ENCODE assay signal across 17 cellular contexts in the genomic region with DNA sequence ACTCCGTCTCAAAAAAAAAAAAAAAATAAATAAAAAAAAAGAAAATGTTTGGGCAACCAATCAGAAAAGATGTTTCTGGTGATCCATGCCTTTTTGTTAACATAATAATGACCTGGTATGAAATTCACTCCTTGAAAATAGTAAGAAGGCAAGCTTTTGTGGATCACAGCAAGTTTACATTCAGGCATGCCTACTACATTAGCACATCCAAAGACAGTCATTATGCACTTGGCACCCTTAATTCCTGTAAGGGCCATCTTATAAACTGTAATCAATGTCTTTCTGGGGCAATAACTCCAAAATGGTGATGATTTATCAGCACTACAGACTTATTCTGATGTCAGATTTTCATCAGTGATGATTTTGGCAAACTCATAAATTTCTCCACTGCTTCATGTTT.
DNase-seq lines count a peak whose midpoint lies in the region; ATAC-seq and TF ChIP-seq lines count a peak whose summit lies in the region.
"Had no signal": no experiment of that assay in that cellular context is flagged by ENCODE, and none has a peak within 500 bp of the region (broad histone marks: within the 10 kb centered on the region; RNA-seq: fewer than 3 reads in every experiment).

No MANE protein-coding gene starts in this region.

- H3K4me3 Mint-ChIP-seq in GM23338 (no peak overlapping the region), WTC11 (no peak overlapping the region)
- H3K4me3 Mint-ChIP-seq: B cell; CD4-positive, alpha-beta T cell; CD8-positive, alpha-beta T cell had no signal

- WGBS in iPS DF 6.9 (ENCODE audit: insufficient coverage, insufficient read length) = no CpG with 5 or more reads among the region's 1 CpG

- H3K36me3 ChIP-seq in GM23338 (ENCODE audit: insufficient read depth) = no peaks in the 10 kb centered on the region
- H3K36me3 ChIP-seq in iPS DF 6.9 (ENCODE audit: control insufficient read depth, insufficient read depth, low read length) = no peaks in the 10 kb centered on the region
- H3K36me3 ChIP-seq: BLaER1 treated with 17β-estradiol and CSF1 and Interleukin-3, amounts not matched to agents 10 nM and 100 nM had no signal

- no peaks in the 10 kb centered on the region for H3K27me3 ChIP-seq in GM23338 (ENCODE audit: insufficient read depth)
- H3K27me3 ChIP-seq in iPS DF 6.9 (ENCODE audit: control insufficient read depth, insufficient read depth, low read length) = no peaks in the 10 kb centered on the region
- H3K27me3 ChIP-seq: BLaER1 treated with 17β-estradiol and CSF1 and Interleukin-3, amounts not matched to agents 10 nM and 100 nM had no signal

- H3K27ac ChIP-seq in GM23338 (ENCODE audit: low read depth) (no peak overlapping the region), iPS DF 6.9 (ENCODE audit: low read length) (no peak overlapping the region)
- H3K27ac ChIP-seq: 22Rv1; A549; BLaER1 treated with 17β-estradiol and CSF1 and Interleukin-3, amounts not matched to agents 10 nM and 100 nM; C4-2B had no signal

- H3K79me2 ChIP-seq in GM23338 (replicated peaks; ENCODE audit: insufficient read depth) = no peaks in the 10 kb centered on the region

- H3K4me1 ChIP-seq in GM23338 (ENCODE audit: insufficient read depth) = no peaks in the 10 kb centered on the region
- H3K4me1 ChIP-seq in iPS DF 6.9 (ENCODE audit: control insufficient read depth, insufficient read depth, low read length) = no peaks in the 10 kb centered on the region
- H3K4me1 ChIP-seq: A549; BLaER1 treated with 17β-estradiol and CSF1 and Interleukin-3, amounts not matched to agents 10 nM and 100 nM; Caco-2 had no signal

- CTCF ChIA-PET in WTC11 (lab: Charles Lee) = no interaction called here

- H3K4me1 Mint-ChIP-seq in GM23338 (peaks cover 7% of the 10 kb centered on the region), WTC11 (peaks cover 22% of the 10 kb centered on the region)
- H3K4me1 Mint-ChIP-seq: B cell had no signal

- H3K27me3 Mint-ChIP-seq in GM23338 (ENCODE audit: insufficient read depth, low read depth, poor library complexity) (no peaks in the 10 kb centered on the region), WTC11 (ENCODE audit: low read depth) (no peaks in the 10 kb centered on the region)
- H3K27me3 Mint-ChIP-seq: B cell; CD4-positive, alpha-beta T cell had no signal

- H3K36me3 Mint-ChIP-seq in GM23338 (ENCODE audit: low read depth) = peaks cover 42% of the 10 kb centered on the region
- peaks cover 49% of the 10 kb centered on the region for H3K36me3 Mint-ChIP-seq in WTC11
- H3K36me3 Mint-ChIP-seq: CD8-positive, alpha-beta T cell had no signal

- H3K9me3 Mint-ChIP-seq in GM23338 (peaks cover 38% of the 10 kb centered on the region), WTC11 (peaks cover 43% of the 10 kb centered on the region)

- POLR2A ChIA-PET in WTC11 (lab: Charles Lee) = no interaction called here

- H3F3A ChIP-seq in GM23338 (replicated peaks; ENCODE audit: low read depth) = no peaks in the 10 kb centered on the region

- no peaks in the 10 kb centered on the region for H3K9me3 ChIP-seq in iPS DF 6.9 (ENCODE audit: control insufficient read depth, insufficient read depth, low read length)
- H3K9me3 ChIP-seq: A549, Caco-2 had no signal

- no peak overlapping the region for H3K4me3 ChIP-seq in GM23338
- no peak overlapping the region for H3K4me3 ChIP-seq in iPS DF 6.9 (ENCODE audit: low read length)
- H3K4me3 ChIP-seq: A549; BLaER1 treated with 17β-estradiol and CSF1 and Interleukin-3, amounts not matched to agents 10 nM and 100 nM had no signal

- H3K27ac Mint-ChIP-seq in GM23338 = no peak overlapping the region
- H3K27ac Mint-ChIP-seq in WTC11 = no peak overlapping the region
- H3K27ac Mint-ChIP-seq: B cell; CD4-positive, alpha-beta T cell; CD8-positive, alpha-beta T cell had no signal

- TF ChIP-seq CTCF in GM23338 (conservative IDR thresholded peaks at IDR 0.05; ENCODE audit: low read depth in 2 of 2) = no peak
- TF ChIP-seq CTCF in WTC11 (IDR thresholded peaks at IDR 0.05) = no peak

- H2AFZ ChIP-seq in GM23338 = no peak overlapping the region

- peak; percentile 12 for DNase-seq in GM23338 (ENCODE audit: low spot score)
- DNase-seq in WTC11 (ENCODE audit: low spot score) = no peak
- peak; percentile 25 for DNase-seq in iPS DF 6.9 (ENCODE audit: low read depth, low spot score)
- DNase-seq in NCI-H146 treated with DMSO at 0.1 percent for 48 hours (lab: John Stamatoyannopoulos, UW; ENCODE audit: unreplicated experiment) = no peak
- DNase-seq in stimulated activated CD4-positive, alpha-beta T cell treated with anti-CD3 and anti-CD28 coated beads, Interleukin-4, amount 100 ng/mL, for 4 hours = no peak
- DNase-seq: AML-193; Caco-2; Calu3; CD4-positive, alpha-beta T cell; CD8-positive, alpha-beta T cell; DMS79 treated with DMSO at 0.1 percent for 48 hours; GF-D8 had no signal

- ATAC-seq in GM23338 = no peak
- ATAC-seq in WTC11 = peak; percentile 60
- ATAC-seq: A549; CD8-positive, alpha-beta T cell had no signal

- H3K9me2 ChIP-seq in GM23338 (ENCODE audit: insufficient read depth) = no peaks in the 10 kb centered on the region

- no peaks in the 10 kb centered on the region for H4K20me1 ChIP-seq in GM23338 (replicated peaks; ENCODE audit: insufficient read depth)
- H4K20me1 ChIP-seq: BLaER1 treated with 17β-estradiol and CSF1 and Interleukin-3, amounts not matched to agents 10 nM and 100 nM had no signal

- H3K4me2 ChIP-seq in GM23338 = no peak overlapping the region
- H3K4me2 ChIP-seq: A549; BLaER1 treated with 17β-estradiol and CSF1 and Interleukin-3, amounts not matched to agents 10 nM and 100 nM had no signal

TF ChIP-seq in GM23338, 12 proteins besides CTCF, POLR2A, EP300 and RAD21:
- TF ChIP-seq NANOG (IDR thresholded peaks at IDR 0.05; ENCODE audit: borderline replicate concordance) = peak; percentile 67; the same call in 1 of the 2 replicates
- no peak for TF ChIP-seq STAT1 (IDR thresholded peaks at IDR 0.05; ENCODE audit: unreplicated experiment)
- TF ChIP-seq ZNF331 (CRISPR knock-in tag; IDR thresholded peaks at IDR 0.05; ENCODE audit: low read depth) = no peak
TF ChIP-seq in GM23338: peak in this region for 1.

TF ChIP-seq in WTC11, 78 proteins besides CTCF, POLR2A, EP300 and RAD21:
- TF ChIP-seq ZNF232 (CRISPR knock-in tag; IDR thresholded peaks at IDR 0.05) = no peak
- TF ChIP-seq, protein P1, sequence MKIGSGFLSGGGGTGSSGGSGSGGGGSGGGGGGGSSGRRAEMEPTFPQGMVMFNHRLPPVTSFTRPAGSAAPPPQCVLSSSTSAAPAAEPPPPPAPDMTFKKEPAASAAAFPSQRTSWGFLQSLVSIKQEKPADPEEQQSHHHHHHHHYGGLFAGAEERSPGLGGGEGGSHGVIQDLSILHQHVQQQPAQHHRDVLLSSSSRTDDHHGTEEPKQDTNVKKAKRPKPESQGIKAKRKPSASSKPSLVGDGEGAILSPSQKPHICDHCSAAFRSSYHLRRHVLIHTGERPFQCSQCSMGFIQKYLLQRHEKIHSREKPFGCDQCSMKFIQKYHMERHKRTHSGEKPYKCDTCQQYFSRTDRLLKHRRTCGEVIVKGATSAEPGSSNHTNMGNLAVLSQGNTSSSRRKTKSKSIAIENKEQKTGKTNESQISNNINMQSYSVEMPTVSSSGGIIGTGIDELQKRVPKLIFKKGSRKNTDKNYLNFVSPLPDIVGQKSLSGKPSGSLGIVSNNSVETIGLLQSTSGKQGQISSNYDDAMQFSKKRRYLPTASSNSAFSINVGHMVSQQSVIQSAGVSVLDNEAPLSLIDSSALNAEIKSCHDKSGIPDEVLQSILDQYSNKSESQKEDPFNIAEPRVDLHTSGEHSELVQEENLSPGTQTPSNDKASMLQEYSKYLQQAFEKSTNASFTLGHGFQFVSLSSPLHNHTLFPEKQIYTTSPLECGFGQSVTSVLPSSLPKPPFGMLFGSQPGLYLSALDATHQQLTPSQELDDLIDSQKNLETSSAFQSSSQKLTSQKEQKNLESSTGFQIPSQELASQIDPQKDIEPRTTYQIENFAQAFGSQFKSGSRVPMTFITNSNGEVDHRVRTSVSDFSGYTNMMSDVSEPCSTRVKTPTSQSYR (CRISPR knock-in tag; IDR thresholded peaks at IDR 0.05) = no peak
- TF ChIP-seq TEAD1 (CRISPR knock-in tag; IDR thresholded peaks at IDR 0.05) = peak; percentile 58; the same call in 1 of the 2 replicates

Comparison
In these comparisons a context has a peak if more than half of its experiments do, and no peak if none do; other contexts are left out.
1. DNase-seq: peak in GM23338 (single experiment) and iPS DF 6.9 (single experiment); none in WTC11 (single experiment), NCI-H146 treated with DMSO at 0.1 percent for 48 hours (single experiment) and stimulated activated CD4-positive, alpha-beta T cell treated with anti-CD3 and anti-CD28 coated beads, Interleukin-4, amount 100 ng/mL, for 4 hours (0 of 2).